In genomic region chr5:56735845-56736641, GRCh38 we compare ENCODE assay signal across 8 cellular contexts.
DNase-seq lines count a peak whose midpoint lies in the region; ATAC-seq and TF ChIP-seq lines count a peak whose summit lies in the region.
"Had no signal": no experiment of that assay in that cellular context is flagged by ENCODE, and none has a peak within 500 bp of the region (broad histone marks: within the 10 kb centered on the region; RNA-seq: fewer than 3 reads in every experiment).

No MANE protein-coding gene starts in this region.

- no peaks in the 10 kb centered on the region for H3K79me2 ChIP-seq in OCI-LY3 (ENCODE audit: low read length)
- H3K79me2 ChIP-seq in parathyroid adenoma = no peaks in the 10 kb centered on the region

- H3K9me3 ChIP-seq in OCI-LY3 (ENCODE audit: insufficient read depth, low read length) (no peaks in the 10 kb centered on the region), parathyroid adenoma (ENCODE audit: control insufficient read depth, low read length) (no peaks in the 10 kb centered on the region), adrenal gland (replicated peaks in 1 of 3) (no peaks in the 10 kb centered on the region)

- DNase-seq in cerebellar cortex (ENCODE audit: low spot score) (peak; percentile 16), adrenal gland (no peak)
- DNase-seq: NCI-H2227 treated with DMSO at 0.1 percent for 48 hours had no signal

- H2AFZ ChIP-seq in OCI-LY3 (ENCODE audit: low read depth, low read length) = peak overlapping the region; percentile 58; the same call in 1 of the 2 replicates
- H2AFZ ChIP-seq in parathyroid adenoma = peak overlapping the region; percentile 64

- H3K4me1 ChIP-seq in OCI-LY3 (ENCODE audit: low read length) (peaks cover 33% of the 10 kb centered on the region), parathyroid adenoma (peaks cover 9% of the 10 kb centered on the region), adrenal gland (replicated peaks in 1 of 2) (peaks cover 9 to 19% of the 10 kb centered on the region in 2 donors)

- H3K36me3 ChIP-seq in OCI-LY3 (replicated peaks; ENCODE audit: low read depth, low read length) = no peaks in the 10 kb centered on the region
- no peaks in the 10 kb centered on the region for H3K36me3 ChIP-seq in parathyroid adenoma (ENCODE audit: control insufficient read depth, insufficient read depth, low read length)
- no peaks in the 10 kb centered on the region for H3K36me3 ChIP-seq in adrenal gland (replicated peaks in 1 of 2)

- H3K4me3 ChIP-seq in OCI-LY3 (ENCODE audit: low read length) (no peak overlapping the region), parathyroid adenoma (ENCODE audit: low read depth, low read length) (no peak overlapping the region), adrenal gland (no peak overlapping the region)

- H3K4me2 ChIP-seq in OCI-LY3 (ENCODE audit: low read length) = peak overlapping the region; percentile 24; the same call in 1 of the 2 replicates
- H3K4me2 ChIP-seq in parathyroid adenoma (ENCODE audit: low read length) = no peak overlapping the region

- no peaks in the 10 kb centered on the region for H4K20me1 ChIP-seq in OCI-LY3 (ENCODE audit: insufficient read depth, low read length)

- TF ChIP-seq CTCF in OCI-LY3 (IDR thresholded peaks at IDR 0.05; ENCODE audit: low read depth, low read length) (no peak), parathyroid adenoma (IDR thresholded peaks at IDR 0.05) (no peak), adrenal gland (IDR thresholded peaks at IDR 0.05) (no peak)

- ATAC-seq in HG02759 (IDR thresholded peaks at IDR 0.05; ENCODE audit: unreplicated experiment) = peak; percentile 73
- no peak for ATAC-seq in HG03135 (IDR thresholded peaks at IDR 0.05; ENCODE audit: unreplicated experiment)
- no peak for ATAC-seq in GM19452 (IDR thresholded peaks at IDR 0.05; ENCODE audit: unreplicated experiment)

- TF ChIP-seq POLR2A in adrenal gland (IDR thresholded peaks at IDR 0.05) = no peak

- H3K9ac ChIP-seq in OCI-LY3 (ENCODE audit: low read length) (no peak overlapping the region), parathyroid adenoma (no peak overlapping the region)

- 64 to 75% (median 68%) methylated on average over 9 of the region's 9 CpGs for WGBS in adrenal gland, 4 donors

- no peaks in the 10 kb centered on the region for H3K27me3 ChIP-seq in OCI-LY3 (ENCODE audit: low read depth, low read length)
- no peaks in the 10 kb centered on the region for H3K27me3 ChIP-seq in parathyroid adenoma (ENCODE audit: control insufficient read depth, insufficient read depth, low read length)
- no peaks in the 10 kb centered on the region for H3K27me3 ChIP-seq in adrenal gland

- peak overlapping the region; percentile 29; the same call in 1 of the 2 replicates for H3K27ac ChIP-seq in OCI-LY3 (ENCODE audit: low read length)
- H3K27ac ChIP-seq in parathyroid adenoma = no peak overlapping the region
- peak overlapping the region in 2 of 5 donors; percentile 48 to 67 for H3K27ac ChIP-seq in adrenal gland

- intact Hi-C loops in adrenal gland (cut with DNase I) = no loop called here
